30 cellular contexts compared by ENCODE assay signal in the genomic region with DNA sequence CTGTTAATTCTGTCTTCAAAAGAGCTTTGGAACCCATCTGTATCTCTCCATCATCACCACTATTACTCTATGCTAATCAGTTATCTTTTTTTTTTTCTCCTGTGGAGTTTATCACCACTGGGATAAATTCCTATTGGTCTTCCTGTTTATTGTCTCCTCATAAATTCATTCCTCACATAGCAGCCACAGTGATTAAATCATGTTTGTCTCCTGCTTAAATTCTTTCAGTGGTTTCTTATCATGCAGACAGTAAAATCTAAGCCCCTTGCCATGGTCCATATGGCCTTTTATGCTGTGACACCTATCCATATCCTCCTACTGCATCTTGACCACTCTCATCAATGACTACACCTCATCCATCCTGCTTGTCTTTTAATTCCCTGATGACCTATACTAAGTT.
"Had no signal": no experiment of that assay in that cellular context is flagged by ENCODE, and none has a peak within 500 bp of the region (broad histone marks: within the 10 kb centered on the region; RNA-seq: fewer than 3 reads in every experiment).

No MANE protein-coding gene starts in this region.

- H3K27ac ChIP-seq: ascending aorta, body of pancreas, breast epithelium, coronary artery, SJSA1 had no signal

- H3K4me3 Mint-ChIP-seq: activated CD4-positive, alpha-beta memory T cell treated with anti-CD3 and anti-CD28 coated beads for 36 hours; activated CD4-positive, alpha-beta T cell treated with anti-CD3 and anti-CD28 coated beads for 36 hours; activated CD4-positive, alpha-beta T cell treated with anti-CD3 and anti-CD28 coated beads, Interleukin-2, amount 10 ng/mL, durations not matched to agents 7 days and 5 days; activated naive CD4-positive, alpha-beta T cell treated with anti-CD3 and anti-CD28 coated beads, Interleukin-2, amount 10 ng/mL, durations not matched to agents 7 days and 5 days; activated naive CD8-positive, alpha-beta T cell treated with anti-CD3 and anti-CD28 coated beads for 36 hours; activated T-cell treated with anti-CD3 and anti-CD28 coated beads, Interleukin-2, amount 50 U/mL, for 4 hours; activated T-helper 1 cell treated with anti-CD3 and anti-CD28 coated beads, Interleukin-12 subunit alpha, Interleukin-12 subunit beta, Interleukin-2, Interleukin-4 antibody, amounts not matched to agents 30 ng/mL and 10 ng/mL and 1 ng/mL, durations not matched to agents 14 hours and 24 hours and 36 hours; T-helper 1 cell treated with Interleukin-12 subunit alpha and Interleukin-12 subunit beta and Interleukin-4 antibody, amounts not matched to agents 30 μg/mL and 1 μg/mL, for 36 hours; T-helper 2 cell treated with Interferon-gamma antibody and Interleukin-4, amounts not matched to agents 5 μg/mL and 100 μg/mL, for 36 hours had no signal

- H3K36me3 Mint-ChIP-seq: activated CD4-positive, alpha-beta memory T cell treated with anti-CD3 and anti-CD28 coated beads for 36 hours; activated naive CD4-positive, alpha-beta T cell treated with anti-CD3 and anti-CD28 coated beads, Interleukin-2, amount 10 ng/mL, durations not matched to agents 7 days and 5 days; activated naive CD8-positive, alpha-beta T cell treated with anti-CD3 and anti-CD28 coated beads for 36 hours had no signal

- H3K4me2 ChIP-seq: SK-N-SH had no signal

- H3K9me3 Mint-ChIP-seq: activated CD4-positive, alpha-beta memory T cell treated with anti-CD3 and anti-CD28 coated beads for 36 hours; activated CD4-positive, alpha-beta T cell treated with anti-CD3 and anti-CD28 coated beads, Interleukin-2, amount 10 ng/mL, durations not matched to agents 7 days and 5 days; activated naive CD4-positive, alpha-beta T cell treated with anti-CD3 and anti-CD28 coated beads, Interleukin-2, amount 10 ng/mL, durations not matched to agents 7 days and 5 days; activated naive CD8-positive, alpha-beta T cell treated with anti-CD3 and anti-CD28 coated beads for 36 hours; activated T-helper 1 cell treated with anti-CD3 and anti-CD28 coated beads, Interleukin-12 subunit alpha, Interleukin-12 subunit beta, Interleukin-2, Interleukin-4 antibody, amounts not matched to agents 30 ng/mL and 10 ng/mL and 1 ng/mL, durations not matched to agents 14 hours and 24 hours and 36 hours; T-helper 1 cell treated with Interleukin-12 subunit alpha and Interleukin-12 subunit beta and Interleukin-4 antibody, amounts not matched to agents 30 μg/mL and 1 μg/mL, for 36 hours; T-helper 2 cell treated with Interferon-gamma antibody and Interleukin-4, amounts not matched to agents 5 μg/mL and 100 μg/mL, for 36 hours had no signal

- DNase-seq: activated CD4-positive, alpha-beta memory T cell treated with anti-CD3 and anti-CD28 coated beads for 36 hours; activated CD4-positive, alpha-beta T cell treated with anti-CD3 and anti-CD28 coated beads for 36 hours; activated CD4-positive, alpha-beta T cell treated with anti-CD3 and anti-CD28 coated beads, Interleukin-2, amount 10 ng/mL, durations not matched to agents 7 days and 5 days; activated CD8-positive, alpha-beta memory T cell treated with anti-CD3 and anti-CD28 coated beads, Interleukin-2, amount 50 U/mL, for 4 hours; activated gamma-delta T cell treated with Interleukin-2 at 50 U/mL for 16 hours; activated naive CD4-positive, alpha-beta T cell treated with anti-CD3 and anti-CD28 coated beads, Interleukin-2, amount 10 ng/mL, durations not matched to agents 7 days and 5 days; activated naive CD8-positive, alpha-beta T cell treated with anti-CD3 and anti-CD28 coated beads for 36 hours; activated T-cell treated with anti-CD3 and anti-CD28 coated beads for 4 hours; activated T-cell treated with anti-CD3 and anti-CD28 coated beads, Interleukin-2, amount 50 U/mL, for 4 hours; amygdala; body of pancreas; NCI-H1105; NCI-H1436; NCI-H1694; NCI-H2029; NCI-H345; NCI-H524 treated with DMSO at 0.1 percent for 48 hours; RPMI8226; SHP77 treated with DMSO at 0.1 percent for 48 hours; SK-N-SH had no signal

- H3K27me3 Mint-ChIP-seq: activated CD4-positive, alpha-beta T cell treated with anti-CD3 and anti-CD28 coated beads for 36 hours; activated naive CD4-positive, alpha-beta T cell treated with anti-CD3 and anti-CD28 coated beads, Interleukin-2, amount 10 ng/mL, durations not matched to agents 7 days and 5 days had no signal

- ATAC-seq: activated CD4-positive, alpha-beta T cell treated with anti-CD3 and anti-CD28 coated beads for 36 hours; activated CD4-positive, CD25-positive, alpha-beta regulatory T cell treated with anti-CD3 and anti-CD28 coated beads, Interleukin-2, amount 50 U/mL, for 24 hours; activated T-cell treated with anti-CD3 and anti-CD28 coated beads, Interleukin-2, amount 50 U/mL, for 4 hours; body of pancreas; Panc1 had no signal

- H3K9me3 ChIP-seq: ascending aorta, body of pancreas, breast epithelium, SJSA1, SK-N-SH had no signal

- H3K27ac Mint-ChIP-seq: activated CD4-positive, alpha-beta memory T cell treated with anti-CD3 and anti-CD28 coated beads for 36 hours; activated CD4-positive, alpha-beta T cell treated with anti-CD3 and anti-CD28 coated beads for 36 hours; activated CD4-positive, alpha-beta T cell treated with anti-CD3 and anti-CD28 coated beads, Interleukin-2, amount 10 ng/mL, durations not matched to agents 7 days and 5 days; activated naive CD4-positive, alpha-beta T cell treated with anti-CD3 and anti-CD28 coated beads, Interleukin-2, amount 10 ng/mL, durations not matched to agents 7 days and 5 days; activated naive CD8-positive, alpha-beta T cell treated with anti-CD3 and anti-CD28 coated beads for 36 hours; activated T-helper 1 cell treated with anti-CD3 and anti-CD28 coated beads, Interleukin-12 subunit alpha, Interleukin-12 subunit beta, Interleukin-2, Interleukin-4 antibody, amounts not matched to agents 30 ng/mL and 10 ng/mL and 1 ng/mL, durations not matched to agents 14 hours and 24 hours and 36 hours; T-helper 1 cell treated with Interleukin-12 subunit alpha and Interleukin-12 subunit beta and Interleukin-4 antibody, amounts not matched to agents 30 μg/mL and 1 μg/mL, for 36 hours; T-helper 2 cell treated with Interferon-gamma antibody and Interleukin-4, amounts not matched to agents 5 μg/mL and 100 μg/mL, for 36 hours had no signal

- H3K4me1 Mint-ChIP-seq: activated CD4-positive, alpha-beta T cell treated with anti-CD3 and anti-CD28 coated beads for 36 hours; activated CD4-positive, alpha-beta T cell treated with anti-CD3 and anti-CD28 coated beads, Interleukin-2, amount 10 ng/mL, durations not matched to agents 7 days and 5 days; activated naive CD4-positive, alpha-beta T cell treated with anti-CD3 and anti-CD28 coated beads, Interleukin-2, amount 10 ng/mL, durations not matched to agents 7 days and 5 days; activated naive CD8-positive, alpha-beta T cell treated with anti-CD3 and anti-CD28 coated beads for 36 hours had no signal

- H3K9ac ChIP-seq: SK-N-SH had no signal

- FAIRE-seq: TTC549 had no signal

- H3K36me3 ChIP-seq: ascending aorta, breast epithelium, SJSA1 had no signal

- H3K4me1 ChIP-seq: ascending aorta, body of pancreas, breast epithelium, SJSA1 had no signal

- H3K27me3 ChIP-seq: ascending aorta, body of pancreas, breast epithelium, SJSA1 had no signal

- H3K4me3 ChIP-seq: ascending aorta, body of pancreas, breast epithelium, coronary artery, SJSA1 had no signal
